35 cellular contexts compared by ENCODE assay signal in the genomic region with DNA sequence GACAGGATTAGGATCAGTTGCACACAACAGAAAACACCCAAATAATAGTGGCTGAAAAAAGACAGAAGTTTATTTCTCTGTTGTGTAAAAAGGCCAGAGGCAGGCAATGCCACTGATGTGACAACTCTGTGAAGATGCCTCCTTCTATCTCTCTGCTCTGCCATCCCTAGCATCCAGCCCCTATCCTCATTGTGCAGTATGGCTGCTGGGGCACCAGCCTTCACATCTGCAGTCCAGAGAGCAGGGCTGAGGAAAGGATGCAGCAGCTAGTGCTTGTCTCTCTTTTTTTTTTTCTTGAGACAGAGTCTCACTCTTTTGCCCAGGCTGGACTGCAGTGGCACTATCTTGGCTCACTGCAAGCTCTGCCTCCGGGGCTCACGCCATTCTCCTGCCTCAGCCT. TPM values are rescaled to one million over a fixed set of nuclear protein-coding genes. Genes with fewer than 3 reads are reported as not detected.
"Had no signal": no experiment of that assay in that cellular context is flagged by ENCODE, and none has a peak within 500 bp of the region (broad histone marks: within the 10 kb centered on the region; RNA-seq: fewer than 3 reads in every experiment).

No MANE protein-coding gene starts in this region.

- H3K36me3 ChIP-seq: MG63 had no signal

- DNase-seq: Kasumi-1, MG63, MM.1S, MV-4-11, NCI-H1048, NCI-H1092, NCI-H1092 treated with DMSO at 0.1 percent for 48 hours, NCI-H1105, NCI-H1105 treated with DMSO at 0.1 percent for 48 hours, NCI-H1417, NCI-H1417 treated with DMSO at 0.1 percent for 48 hours, NCI-H1436, NCI-H1436 treated with DMSO at 0.1 percent for 48 hours, NCI-H146, NCI-H1694, NCI-H1694 treated with DMSO at 0.1 percent for 48 hours, NCI-H187, NCI-H187 treated with DMSO at 0.1 percent for 48 hours, NCI-H1930, NCI-H2029, NCI-H2029 treated with DMSO at 0.1 percent for 48 hours, NCI-H2081, NCI-H2081 treated with DMSO at 0.1 percent for 48 hours, NCI-H2107, NCI-H2171, NCI-H2171 treated with DMSO at 0.1 percent for 48 hours, NCI-H2227 treated with DMSO at 0.1 percent for 48 hours, NCI-H226, NCI-H345, NCI-H446, NCI-H446 treated with DMSO at 0.1 percent for 48 hours, NCI-H510A, NCI-H510A treated with DMSO at 0.1 percent for 48 hours, NCI-H524 had no signal

- H3K4me3 ChIP-seq: MG63 had no signal

- H3K27me3 ChIP-seq: MG63 had no signal

RNA-seq across cellular contexts. Expression of a gene that starts 57.3 kb away (rescaled TPM):
- total RNA-seq: LHCN-M2 had no signal
